Comparison of ENCODE assay signal across 10 cellular contexts in the genomic region with DNA sequence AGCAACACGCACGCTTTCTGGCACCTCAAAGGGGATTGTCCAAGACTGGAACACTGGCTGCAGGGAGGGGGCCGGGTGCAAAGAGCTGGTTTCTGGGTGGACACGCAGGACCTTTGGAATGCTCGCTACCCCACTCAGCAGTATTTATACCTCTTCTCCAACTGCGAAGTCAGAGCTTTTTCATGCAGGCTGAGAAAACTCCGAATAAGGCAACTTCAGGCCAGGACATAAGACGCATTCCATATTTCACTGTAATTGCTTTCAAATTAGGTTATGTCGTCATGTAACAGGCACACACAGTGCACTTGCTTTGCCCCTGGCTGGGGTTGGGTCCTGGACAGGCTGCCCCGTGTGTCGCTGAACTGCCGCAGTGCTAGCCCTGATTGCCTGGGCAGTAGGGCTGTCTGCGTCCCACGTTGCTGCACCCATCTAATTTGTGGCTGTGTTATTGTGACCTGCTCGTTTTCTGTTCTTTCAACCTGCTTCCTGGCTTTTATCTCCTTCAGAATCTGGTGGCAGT. TPM values are rescaled to one million over a fixed set of nuclear protein-coding genes. Genes with fewer than 3 reads are reported as not detected.
DNase-seq lines count a peak whose midpoint lies in the region; ATAC-seq and TF ChIP-seq lines count a peak whose summit lies in the region.
"Had no signal": no experiment of that assay in that cellular context is flagged by ENCODE, and none has a peak within 500 bp of the region (broad histone marks: within the 10 kb centered on the region; RNA-seq: fewer than 3 reads in every experiment).

No MANE protein-coding gene starts in this region.

- peaks cover 80% of the 10 kb centered on the region for H3K4me1 Mint-ChIP-seq in activated T-helper 1 cell treated with anti-CD3 and anti-CD28 coated beads, Interleukin-12 subunit alpha, Interleukin-12 subunit beta, Interleukin-2, Interleukin-4 antibody, amounts not matched to agents 30 ng/mL and 10 ng/mL and 1 ng/mL, durations not matched to agents 14 hours and 24 hours and 36 hours (ENCODE audit: low read depth)

- H3K27ac Mint-ChIP-seq in activated T-helper 1 cell treated with anti-CD3 and anti-CD28 coated beads, Interleukin-12 subunit alpha, Interleukin-12 subunit beta, Interleukin-2, Interleukin-4 antibody, amounts not matched to agents 30 ng/mL and 10 ng/mL and 1 ng/mL, durations not matched to agents 14 hours and 24 hours and 36 hours, result peak overlapping the region; percentile 40

- no peaks in the 10 kb centered on the region for H3K27me3 ChIP-seq in cardiac muscle cell
- no peaks in the 10 kb centered on the region for H3K27me3 ChIP-seq in rectal smooth muscle tissue (ENCODE audit: control insufficient read depth, insufficient read depth, low read length)

- H3K4me3 ChIP-seq in cardiac muscle cell, result no peak overlapping the region
- H3K4me3 ChIP-seq in rectal smooth muscle tissue (ENCODE audit: low read length), result no peak overlapping the region

- intact Hi-C loops in activated T-helper 1 cell treated with anti-CD3 and anti-CD28 coated beads, Interleukin-12 subunit alpha, Interleukin-12 subunit beta, Interleukin-2, Interleukin-4 antibody, amounts not matched to agents 30 ng/mL and 10 ng/mL and 1 ng/mL, durations not matched to agents 14 hours and 24 hours and 36 hours (cut with micrococcal nuclease), result no loop called here

- H3K4me3 Mint-ChIP-seq in activated T-helper 1 cell treated with anti-CD3 and anti-CD28 coated beads, Interleukin-12 subunit alpha, Interleukin-12 subunit beta, Interleukin-2, Interleukin-4 antibody, amounts not matched to agents 30 ng/mL and 10 ng/mL and 1 ng/mL, durations not matched to agents 14 hours and 24 hours and 36 hours, result no peak overlapping the region

- no peak for TF ChIP-seq CTCF in cardiac muscle cell (IDR thresholded peaks at IDR 0.05; ENCODE audit: low read depth, low read length)

- H3K27ac ChIP-seq in cardiac muscle cell, result peak overlapping the region; percentile 63
- H3K27ac ChIP-seq in rectal smooth muscle tissue (ENCODE audit: low read depth, low read length), result peak overlapping the region; percentile 98

- peak; percentile 93 for DNase-seq in Daoy (ENCODE audit: low read depth)
- DNase-seq in activated T-helper 1 cell treated with anti-CD3 and anti-CD28 coated beads, Interleukin-12 subunit alpha, Interleukin-12 subunit beta, Interleukin-2, Interleukin-4 antibody, amounts not matched to agents 30 ng/mL and 10 ng/mL and 1 ng/mL, durations not matched to agents 14 hours and 24 hours and 36 hours (ENCODE audit: low spot score), result no peak
- DNase-seq in cardiac muscle cell (ENCODE audit: low read depth in 1 of 2, low spot score in 1 of 2), result peak in 1 of 2 donors; percentile 90
- no peak for DNase-seq in dermis blood vessel endothelial cell
- DNase-seq in putamen (ENCODE audit: low spot score), result no peak
- no peak for DNase-seq in NCI-H2196 (lab: John Stamatoyannopoulos, UW; ENCODE audit: unreplicated experiment)
- DNase-seq: anterior cingulate cortex, NCI-H1105 had no signal

- H3K9ac ChIP-seq in rectal smooth muscle tissue (ENCODE audit: low read length), result peak overlapping the region; percentile 36

- H3K9me3 Mint-ChIP-seq in activated T-helper 1 cell treated with anti-CD3 and anti-CD28 coated beads, Interleukin-12 subunit alpha, Interleukin-12 subunit beta, Interleukin-2, Interleukin-4 antibody, amounts not matched to agents 30 ng/mL and 10 ng/mL and 1 ng/mL, durations not matched to agents 14 hours and 24 hours and 36 hours, result no peaks in the 10 kb centered on the region

- no peak for ATAC-seq in HG03442 (IDR thresholded peaks at IDR 0.05; ENCODE audit: unreplicated experiment)

- no peaks in the 10 kb centered on the region for H3K9me3 ChIP-seq in cardiac muscle cell (ENCODE audit: low read depth)

- H3K36me3 ChIP-seq in cardiac muscle cell (no peaks in the 10 kb centered on the region), rectal smooth muscle tissue (ENCODE audit: control insufficient read depth, insufficient read depth, low read length) (peaks cover 7% of the 10 kb centered on the region)

- no peaks in the 10 kb centered on the region for H3K27me3 Mint-ChIP-seq in activated T-helper 1 cell treated with anti-CD3 and anti-CD28 coated beads, Interleukin-12 subunit alpha, Interleukin-12 subunit beta, Interleukin-2, Interleukin-4 antibody, amounts not matched to agents 30 ng/mL and 10 ng/mL and 1 ng/mL, durations not matched to agents 14 hours and 24 hours and 36 hours (ENCODE audit: insufficient read depth)

- peaks cover 22% of the 10 kb centered on the region for H3K4me1 ChIP-seq in cardiac muscle cell (ENCODE audit: low read depth)
- peaks cover 55% of the 10 kb centered on the region for H3K4me1 ChIP-seq in rectal smooth muscle tissue (ENCODE audit: control insufficient read depth, insufficient read depth, low read length)

- peaks cover 16% of the 10 kb centered on the region for H3K36me3 Mint-ChIP-seq in activated T-helper 1 cell treated with anti-CD3 and anti-CD28 coated beads, Interleukin-12 subunit alpha, Interleukin-12 subunit beta, Interleukin-2, Interleukin-4 antibody, amounts not matched to agents 30 ng/mL and 10 ng/mL and 1 ng/mL, durations not matched to agents 14 hours and 24 hours and 36 hours (ENCODE audit: low read depth)

RNA-seq across cellular contexts. Expression of gene ACTN4, which starts 44.5 kb away (rescaled TPM):
- total RNA-seq in Daoy (2014; rRNA removed; shearing (Covaris generic)), result 124 and 199 TPM in 2 replicates
- total RNA-seq in activated T-helper 1 cell treated with anti-CD3 and anti-CD28 coated beads, Interleukin-12 subunit alpha, Interleukin-12 subunit beta, Interleukin-2, Interleukin-4 antibody, amounts not matched to agents 30 ng/mL and 10 ng/mL and 1 ng/mL, durations not matched to agents 14 hours and 24 hours and 36 hours, result 281 and 287 TPM in 2 replicates
- total RNA-seq in cardiac muscle cell (391 and 465 TPM in 2 replicates), dermis blood vessel endothelial cell (315 and 728 TPM in 2 replicates)
- polyA plus RNA-seq in cardiac muscle cell, result 70.2 and 77.4 TPM in 2 replicates

RNA-seq across cellular contexts. Expression of gene CAPN12, which starts 52.3 kb away (rescaled TPM):
- not detected in 2 replicates for total RNA-seq in Daoy (2014; rRNA removed; shearing (Covaris generic))
- total RNA-seq in activated T-helper 1 cell treated with anti-CD3 and anti-CD28 coated beads, Interleukin-12 subunit alpha, Interleukin-12 subunit beta, Interleukin-2, Interleukin-4 antibody, amounts not matched to agents 30 ng/mL and 10 ng/mL and 1 ng/mL, durations not matched to agents 14 hours and 24 hours and 36 hours, result 1.1 and 2.5 TPM in 2 replicates
- total RNA-seq in cardiac muscle cell (1.6 and 10.9 TPM in 2 replicates), dermis blood vessel endothelial cell (0.05 TPM in 1 of 2 replicates, not detected in the other)
- polyA plus RNA-seq in cardiac muscle cell, result 1.3 and 3.4 TPM in 2 replicates
